Comparison of ENCODE assay signal across 11 cellular contexts in the genomic region with DNA sequence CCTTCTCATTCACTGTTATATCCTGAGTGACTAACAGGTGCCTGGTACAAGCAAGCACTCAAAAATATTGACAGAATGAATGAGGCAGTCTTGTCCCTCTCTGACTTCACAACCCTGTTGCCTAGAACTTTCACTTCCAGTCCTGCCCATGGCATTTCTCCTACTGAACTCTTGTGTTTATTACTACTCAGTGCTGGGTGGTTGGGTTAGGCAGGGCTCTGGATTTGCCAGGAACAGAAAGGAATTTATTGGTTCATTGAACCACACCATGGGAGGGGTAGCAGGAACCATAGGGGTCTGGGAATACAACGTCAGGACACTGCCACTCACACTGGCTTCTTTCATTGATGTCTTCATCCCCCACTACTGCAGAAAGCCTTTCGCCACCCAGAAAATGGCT. TPM values are rescaled to one million over a fixed set of nuclear protein-coding genes. Genes with fewer than 3 reads are reported as not detected.
DNase-seq lines count a peak whose midpoint lies in the region; ATAC-seq and TF ChIP-seq lines count a peak whose summit lies in the region.
"Had no signal": no experiment of that assay in that cellular context is flagged by ENCODE, and none has a peak within 500 bp of the region (broad histone marks: within the 10 kb centered on the region; RNA-seq: fewer than 3 reads in every experiment).

No MANE protein-coding gene starts in this region.

- ATAC-seq in stimulated activated memory B cell treated with anti-CD40 and anti-IgM and Interleukin-4, amounts not matched to agents 10 μg/mL and 1 μg/mL and 100 μg/mL, for 72 hours = no peak

- H4K20me1 ChIP-seq in KMS-11 (ENCODE audit: insufficient read depth) = no peaks in the 10 kb centered on the region

- CTCF ChIA-PET in MCF 10A (lab: Yijun Ruan, JAX) = interaction anchor here (0.6 to 0.7 kb wide), 2 partner anchors 35 to 37 kb away, joined by 3 read pairs; no protein-coding TSS in a partner anchor

- H3K36me3 ChIP-seq in KMS-11 (ENCODE audit: insufficient read depth) = no peaks in the 10 kb centered on the region

- peak overlapping the region; percentile 30 for H3K27ac Mint-ChIP-seq in stimulated activated memory B cell treated with anti-CD40 and anti-IgM and Interleukin-4, amounts not matched to agents 10 μg/mL and 1 μg/mL and 100 μg/mL, for 72 hours
- H3K27ac Mint-ChIP-seq in MCF 10A (ENCODE audit: low read depth, unreplicated experiment) = no peak overlapping the region

- DNase-seq in NOMO-1 treated with DMSO at 0.1 percent for 48 hours (lab: John Stamatoyannopoulos, UW; ENCODE audit: unreplicated experiment) (no peak), activated gamma-delta T cell treated with Interleukin-2 at 50 U/mL for 16 hours (no peak), dorsolateral prefrontal cortex (no peak), MCF 10A (ENCODE audit: unreplicated experiment) (no peak)
- DNase-seq: activated CD8-positive, alpha-beta memory T cell treated with anti-CD3 and anti-CD28 coated beads, Interleukin-2, amount 50 U/mL, for 48 hours; NCI-H82; psoas muscle had no signal

- H3K4me1 ChIP-seq in KMS-11 (ENCODE audit: low read depth, poor library complexity, severe bottlenecking) = peaks cover 50% of the 10 kb centered on the region

- no peaks in the 10 kb centered on the region for H3K27me3 Mint-ChIP-seq in stimulated activated memory B cell treated with anti-CD40 and anti-IgM and Interleukin-4, amounts not matched to agents 10 μg/mL and 1 μg/mL and 100 μg/mL, for 72 hours
- no peaks in the 10 kb centered on the region for H3K27me3 Mint-ChIP-seq in MCF 10A (ENCODE audit: insufficient read depth, unreplicated experiment)

- H3K4me3 Mint-ChIP-seq in stimulated activated memory B cell treated with anti-CD40 and anti-IgM and Interleukin-4, amounts not matched to agents 10 μg/mL and 1 μg/mL and 100 μg/mL, for 72 hours = no peak overlapping the region
- no peak overlapping the region for H3K4me3 Mint-ChIP-seq in MCF 10A (ENCODE audit: unreplicated experiment)

- H3K4me1 Mint-ChIP-seq in stimulated activated memory B cell treated with anti-CD40 and anti-IgM and Interleukin-4, amounts not matched to agents 10 μg/mL and 1 μg/mL and 100 μg/mL, for 72 hours = peaks cover 43% of the 10 kb centered on the region
- H3K4me1 Mint-ChIP-seq in MCF 10A (ENCODE audit: insufficient read depth, unreplicated experiment) = peaks cover 35% of the 10 kb centered on the region

- H3K27me3 ChIP-seq in KMS-11 (ENCODE audit: insufficient read depth, low read depth) = no peaks in the 10 kb centered on the region
- no peaks in the 10 kb centered on the region for H3K27me3 ChIP-seq in layer of hippocampus (ENCODE audit: control insufficient read depth, insufficient read depth, low read length)
- H3K27me3 ChIP-seq in dorsolateral prefrontal cortex = no peaks in the 10 kb centered on the region

- no peaks in the 10 kb centered on the region for H3K79me2 ChIP-seq in KMS-11 (ENCODE audit: insufficient read depth, low read depth)

- H2AFZ ChIP-seq in KMS-11 (ENCODE audit: low read depth) = no peak overlapping the region

- intact Hi-C loops in dorsolateral prefrontal cortex (cut with DNase I) = no loop called here
- intact Hi-C loops in MCF 10A (cut with micrococcal nuclease) = no loop called here

- H3K9ac ChIP-seq in KMS-11 = no peak overlapping the region

- H3K27ac ChIP-seq in KMS-11 = no peak overlapping the region
- H3K27ac ChIP-seq in VCaP = peak overlapping the region; percentile 100
- H3K27ac ChIP-seq in layer of hippocampus (ENCODE audit: low read depth, low read length) = peak overlapping the region; percentile 18
- peak overlapping the region in 24 of 59 donors; percentile 8 to 86 (median 67) for H3K27ac ChIP-seq in dorsolateral prefrontal cortex

- no TSS peak for BruUV-seq in MCF 10A (replicated peaks; lab: Mats Ljungman, UMichigan)

- peak overlapping the region; percentile 52; the same call in 1 of the 2 replicates for H3K4me2 ChIP-seq in KMS-11

- no peak for TF ChIP-seq CTCF in KMS-11 (conservative IDR thresholded peaks at IDR 0.05; ENCODE audit: low read depth, low read length)
- TF ChIP-seq CTCF in VCaP (conservative IDR thresholded peaks at IDR 0.05) = no peak
- no peak for TF ChIP-seq CTCF in dorsolateral prefrontal cortex (IDR thresholded peaks at IDR 0.05 in 54 of 56, conservative IDR thresholded peaks at IDR 0.05 in 2 of 56; ENCODE audit: low read depth in 1 of 56, partially characterized antibody in 56 of 56)
- TF ChIP-seq CTCF in MCF 10A (IDR thresholded peaks at IDR 0.05; ENCODE audit: unreplicated experiment) = no peak

- POLR2A ChIA-PET in MCF 10A (lab: Yijun Ruan, JAX) = interaction anchor here (0.6 to 1.3 kb wide), 2 partner anchors 25 to 58 kb away, joined by 3 read pairs; no protein-coding TSS in a partner anchor

- no peak overlapping the region for H3K4me3 ChIP-seq in KMS-11 (IDR thresholded peaks at IDR 0.05; ENCODE audit: insufficient read depth, low read depth, low read length)
- H3K4me3 ChIP-seq in dorsolateral prefrontal cortex = no peak overlapping the region

- no peaks in the 10 kb centered on the region for H3K36me3 Mint-ChIP-seq in stimulated activated memory B cell treated with anti-CD40 and anti-IgM and Interleukin-4, amounts not matched to agents 10 μg/mL and 1 μg/mL and 100 μg/mL, for 72 hours
- H3K36me3 Mint-ChIP-seq in MCF 10A (ENCODE audit: insufficient read depth, unreplicated experiment) = no peaks in the 10 kb centered on the region

- no peaks in the 10 kb centered on the region for H3K9me3 Mint-ChIP-seq in stimulated activated memory B cell treated with anti-CD40 and anti-IgM and Interleukin-4, amounts not matched to agents 10 μg/mL and 1 μg/mL and 100 μg/mL, for 72 hours
- H3K9me3 Mint-ChIP-seq in MCF 10A (ENCODE audit: unreplicated experiment) = no peaks in the 10 kb centered on the region

RNA-seq across cellular contexts. Expression of a gene that starts 41.9 kb away (rescaled TPM):
- total RNA-seq in dorsolateral prefrontal cortex = 100 to 1,000 TPM in 10 of 120 experiments, 10 to 100 TPM in 110; 21.9 to 147 (median 66.9) TPM
- 38.6 and 46.4 TPM in 2 replicates for total RNA-seq in MCF 10A (2022)

RNA-seq across cellular contexts. Expression of a gene that starts 56.9 kb away (rescaled TPM):
- total RNA-seq in dorsolateral prefrontal cortex (100 to 1,000 TPM in 64 of 120 experiments, 10 to 100 TPM in 56; 40.2 to 175 (median 102) TPM), MCF 10A (2022) (4.2 and 10.2 TPM in 2 replicates)
